ENCODE assay signal across 1 cellular context in the genomic region with DNA sequence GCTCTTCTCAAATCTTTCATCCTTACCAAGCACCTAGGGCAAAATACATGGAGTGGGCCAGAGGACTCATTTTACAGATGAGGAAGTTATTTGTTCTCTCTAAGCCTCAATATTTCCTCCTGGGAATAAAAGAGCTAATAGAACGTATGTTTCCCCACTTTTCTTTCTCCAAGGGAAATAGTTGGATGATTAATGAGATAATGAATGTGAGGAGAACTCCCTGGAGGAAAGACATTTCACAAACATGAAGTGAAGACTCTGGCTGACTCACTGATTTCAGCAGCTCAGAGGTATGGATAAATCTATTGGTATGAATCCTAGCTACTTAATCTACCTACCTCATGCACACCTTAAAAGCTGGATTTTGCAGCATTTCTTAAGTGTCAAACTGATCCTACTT.
TF ChIP-seq lines count a peak whose summit lies in the region.

No MANE protein-coding gene starts in this region.

TF ChIP-seq in endothelial cell of umbilical vein, 7 proteins besides CTCF, POLR2A, EP300 and RAD21:
- TF ChIP-seq FOS (IDR thresholded peaks at IDR 0.05; ENCODE audit: borderline replicate concordance, insufficient read depth, low read length): peak; percentile 41
- TF ChIP-seq EZH2 (IDR thresholded peaks at IDR 0.05; ENCODE audit: borderline replicate concordance, low read depth, low read length, severe bottlenecking): no peak
- peak; percentile 48 for TF ChIP-seq GATA2 (IDR thresholded peaks at IDR 0.05; ENCODE audit: insufficient read depth, insufficient read length, low read depth, low read length)
- TF ChIP-seq POLR2AphosphoS5 (IDR thresholded peaks at IDR 0.05; ENCODE audit: insufficient read depth, low read depth, low read length): no peak
TF ChIP-seq in endothelial cell of umbilical vein: peak in this region for 2.
